1 cellular context compared by ENCODE assay signal in genomic region chr6:111866857-111867256, GRCh38.
TF ChIP-seq lines count a peak whose summit lies in the region.

No MANE protein-coding gene starts in this region.

TF ChIP-seq in GM23338, 12 proteins besides CTCF, POLR2A, EP300 and RAD21 (continued from another document):
- no peak for TF ChIP-seq ZNF462 (CRISPR knock-in tag; IDR thresholded peaks at IDR 0.05)
- no peak for TF ChIP-seq ETS1 (IDR thresholded peaks at IDR 0.05)
- no peak for TF ChIP-seq EZH2 (IDR thresholded peaks at IDR 0.05; ENCODE audit: low read depth, unreplicated experiment)
